8 cellular contexts compared by ENCODE assay signal in the genomic region with DNA sequence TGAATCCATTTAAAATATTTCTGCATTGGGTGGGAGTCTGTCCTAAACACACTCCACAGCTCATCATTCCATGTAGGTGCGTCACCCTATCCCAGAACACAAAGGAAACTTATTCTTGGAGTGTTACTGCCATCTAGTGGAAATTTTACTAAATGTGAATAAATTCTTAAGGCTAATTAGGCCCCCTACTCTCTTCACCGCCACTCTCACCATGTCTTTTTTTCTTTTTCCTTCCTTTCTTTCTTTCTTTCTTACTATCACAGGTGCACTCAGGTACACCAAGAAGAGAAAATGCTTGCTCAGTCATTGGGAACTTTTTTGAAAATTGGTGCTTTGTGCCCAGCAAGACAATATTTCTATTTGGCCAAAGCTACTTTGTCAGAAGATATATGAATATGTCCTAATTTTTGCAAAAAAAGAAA. TPM values are rescaled to one million over a fixed set of nuclear protein-coding genes. Genes with fewer than 3 reads are reported as not detected.
DNase-seq lines count a peak whose midpoint lies in the region; ATAC-seq, FAIRE-seq and TF ChIP-seq lines count a peak whose summit lies in the region.

No MANE protein-coding gene starts in this region.

- H4K20me1 ChIP-seq in Karpas-422 (ENCODE audit: insufficient read depth, low read depth, low read length) (no peaks in the 10 kb centered on the region), endothelial cell of umbilical vein (replicated peaks; ENCODE audit: control insufficient read depth, extremely low read depth, insufficient read depth, low read length) (no peaks in the 10 kb centered on the region)

- no peak overlapping the region for H3K4me3 Mint-ChIP-seq in activated naive CD4-positive, alpha-beta T cell treated with anti-CD3 and anti-CD28 coated beads for 36 hours
- H3K4me3 Mint-ChIP-seq in mesothelial cell of epicardium: no peak overlapping the region

- peak; percentile 28 to 42 for ATAC-seq in activated naive CD4-positive, alpha-beta T cell treated with anti-CD3 and anti-CD28 coated beads, Interleukin-2, amount 50 U/mL, for 72 hours

- H3K4me1 ChIP-seq in Karpas-422 (ENCODE audit: low read length) (no peaks in the 10 kb centered on the region), endothelial cell of umbilical vein (ENCODE audit: control insufficient read depth, extremely low read depth, insufficient read depth, low read length) (peaks cover 2% of the 10 kb centered on the region)

- intact Hi-C loops in activated naive CD4-positive, alpha-beta T cell treated with anti-CD3 and anti-CD28 coated beads for 36 hours (cut with micrococcal nuclease): loop anchor here (1.0 to 10.0 kb wide), 6 partner anchors 269 to 1791 kb away; a partner anchor contains a TSS
- intact Hi-C loops in endothelial cell of umbilical vein (cut with micrococcal nuclease) (loop anchor here (1.0 to 10.0 kb wide), 8 partner anchors 143 to 1283 kb away; a partner anchor contains a TSS), posterior cingulate gyrus (cut with DNase I) (loop anchor here (2.0 to 10.0 kb wide), 3 partner anchors 911 to 1781 kb away; no protein-coding TSS in a partner anchor)

- peak; percentile 88 for FAIRE-seq in RCC 7860 (lab: Jason Lieb, UNC)
- FAIRE-seq in endothelial cell of umbilical vein (lab: Jason Lieb, UNC): peak; percentile 82

- no TSS peak for BruUV-seq in endothelial cell of umbilical vein (replicated peaks; lab: Mats Ljungman, UMichigan)

- H3K27me3 ChIP-seq in Karpas-422 (ENCODE audit: low read length) (no peaks in the 10 kb centered on the region), endothelial cell of umbilical vein (ENCODE audit: control insufficient read depth in 2 of 2, insufficient read depth in 2 of 2, low read length in 2 of 2) (no peaks in the 10 kb centered on the region)

- peak overlapping the region in 1 of 2 donors; percentile 76 for H3K27ac Mint-ChIP-seq in activated naive CD4-positive, alpha-beta T cell treated with anti-CD3 and anti-CD28 coated beads, Interleukin-2, amount 50 U/mL, for 72 hours
- H3K27ac Mint-ChIP-seq in activated naive CD4-positive, alpha-beta T cell treated with anti-CD3 and anti-CD28 coated beads for 36 hours: no peak overlapping the region
- peak overlapping the region; percentile 21 for H3K27ac Mint-ChIP-seq in mesothelial cell of epicardium

- no peak for TF ChIP-seq POLR2A in endothelial cell of umbilical vein (IDR thresholded peaks at IDR 0.05; ENCODE audit: low read depth, low read length)

- H3K36me3 ChIP-seq in Karpas-422 (ENCODE audit: insufficient read depth, low read length) (no peaks in the 10 kb centered on the region), endothelial cell of umbilical vein (ENCODE audit: control insufficient read depth in 2 of 2, extremely low read depth in 1 of 2, insufficient read depth in 2 of 2, low read length in 2 of 2) (no peaks in the 10 kb centered on the region)

- no peaks in the 10 kb centered on the region for H3K79me2 ChIP-seq in Karpas-422 (ENCODE audit: low read length)
- H3K79me2 ChIP-seq in endothelial cell of umbilical vein (ENCODE audit: control insufficient read depth, insufficient read depth, low read length): no peaks in the 10 kb centered on the region

- POLR2A ChIA-PET in endothelial cell of umbilical vein (lab: Charles Lee): interaction anchor here (0.8 kb wide), 1 partner anchor 279 kb away, joined by 4 read pairs; no protein-coding TSS in a partner anchor

- H3K4me2 ChIP-seq in Karpas-422 (ENCODE audit: low read depth, low read length, poor library complexity, severe bottlenecking) (no peak overlapping the region), endothelial cell of umbilical vein (ENCODE audit: insufficient read depth, low read length) (no peak overlapping the region)

- no peak overlapping the region for H3K27ac ChIP-seq in Karpas-422 (ENCODE audit: low read length)
- no peak overlapping the region for H3K27ac ChIP-seq in endothelial cell of umbilical vein (ENCODE audit: insufficient read depth, low read depth, low read length)

- peaks cover 0 to 34% of the 10 kb centered on the region in 2 donors for H3K36me3 Mint-ChIP-seq in activated naive CD4-positive, alpha-beta T cell treated with anti-CD3 and anti-CD28 coated beads, Interleukin-2, amount 50 U/mL, for 72 hours
- peaks cover 1% of the 10 kb centered on the region for H3K36me3 Mint-ChIP-seq in activated naive CD4-positive, alpha-beta T cell treated with anti-CD3 and anti-CD28 coated beads for 36 hours (ENCODE audit: low read depth)
- H3K36me3 Mint-ChIP-seq in mesothelial cell of epicardium: no peaks in the 10 kb centered on the region

- TF ChIP-seq CTCF in endothelial cell of umbilical vein (IDR thresholded peaks at IDR 0.05; ENCODE audit: extremely low read depth in 1 of 2, insufficient read depth in 1 of 2, low read depth in 1 of 2, low read length in 2 of 2) (peak; percentile 16 to 25), mesothelial cell of epicardium (IDR thresholded peaks at IDR 0.05; ENCODE audit: unreplicated experiment) (peak; percentile 77)

- no peak for DNase-seq in activated naive CD4-positive, alpha-beta T cell treated with anti-CD3 and anti-CD28 coated beads, Interleukin-2, amount 50 U/mL, for 72 hours (ENCODE audit: low spot score in 2 of 2)
- DNase-seq in activated naive CD4-positive, alpha-beta T cell treated with anti-CD3 and anti-CD28 coated beads for 36 hours: no peak
- DNase-seq in Karpas-422 (peak; percentile 82), RCC 7860 (ENCODE audit: low spot score) (peak; percentile 73), endothelial cell of umbilical vein (ENCODE audit: low read depth, low spot score) (peak; percentile 73), mesothelial cell of epicardium (ENCODE audit: low spot score in 2 of 2, unreplicated experiment in 2 of 2) (no peak), posterior cingulate gyrus (no peak), OCI-M2 (lab: John Stamatoyannopoulos, UW; ENCODE audit: unreplicated experiment) (no peak)

- H3K27me3 Mint-ChIP-seq in activated naive CD4-positive, alpha-beta T cell treated with anti-CD3 and anti-CD28 coated beads for 36 hours (ENCODE audit: low read depth): no peaks in the 10 kb centered on the region
- no peaks in the 10 kb centered on the region for H3K27me3 Mint-ChIP-seq in mesothelial cell of epicardium (ENCODE audit: low read depth)

- H3K9me3 ChIP-seq in Karpas-422 (ENCODE audit: low read length) (no peaks in the 10 kb centered on the region), endothelial cell of umbilical vein (replicated peaks; ENCODE audit: control insufficient read depth, insufficient read depth, low read length) (no peaks in the 10 kb centered on the region)

- peaks cover 0 to 5% of the 10 kb centered on the region in 2 donors for H3K9me3 Mint-ChIP-seq in activated naive CD4-positive, alpha-beta T cell treated with anti-CD3 and anti-CD28 coated beads, Interleukin-2, amount 50 U/mL, for 72 hours
- no peaks in the 10 kb centered on the region for H3K9me3 Mint-ChIP-seq in activated naive CD4-positive, alpha-beta T cell treated with anti-CD3 and anti-CD28 coated beads for 36 hours
- no peaks in the 10 kb centered on the region for H3K9me3 Mint-ChIP-seq in mesothelial cell of epicardium

- H3K9ac ChIP-seq in Karpas-422 (ENCODE audit: low read length) (no peak overlapping the region), endothelial cell of umbilical vein (replicated peaks; ENCODE audit: extremely low read depth, insufficient read depth, low read length) (no peak overlapping the region)

- dilution Hi-C loops in endothelial cell of umbilical vein (cut with MboI; ENCODE audit: extremely low pct_ligation_motif_present, low sequenced_read_pairs): no loop called here

- H3K4me3 ChIP-seq in Karpas-422 (ENCODE audit: low read length): no peak overlapping the region
- H3K4me3 ChIP-seq in endothelial cell of umbilical vein (replicated peaks in 1 of 3; ENCODE audit: insufficient read depth in 1 of 3, low read depth in 1 of 3, low read length in 3 of 3): no peak overlapping the region

- H3K9me1 ChIP-seq in endothelial cell of umbilical vein (replicated peaks; ENCODE audit: control insufficient read depth, extremely low read depth, insufficient read depth, low read length): no peaks in the 10 kb centered on the region

- H2AFZ ChIP-seq in Karpas-422 (ENCODE audit: low read length): no peak overlapping the region
- H2AFZ ChIP-seq in endothelial cell of umbilical vein (ENCODE audit: low read depth, low read length): no peak overlapping the region

- peaks cover 13% of the 10 kb centered on the region for H3K4me1 Mint-ChIP-seq in activated naive CD4-positive, alpha-beta T cell treated with anti-CD3 and anti-CD28 coated beads for 36 hours (ENCODE audit: low read depth)
- peaks cover 24% of the 10 kb centered on the region for H3K4me1 Mint-ChIP-seq in mesothelial cell of epicardium

- CTCF ChIA-PET in activated naive CD4-positive, alpha-beta T cell treated with anti-CD3 and anti-CD28 coated beads for 36 hours (lab: Charles Lee): interaction anchor here (0.6 to 3.2 kb wide), 22 partner anchors 9 to 1287 kb away, joined by 3 to 22 read pairs (median 4); a partner anchor contains a TSS
- CTCF ChIA-PET in endothelial cell of umbilical vein (lab: Charles Lee): interaction anchor here (0.5 to 2.7 kb wide), 78 partner anchors 9 to 1809 kb away, joined by 3 to 79 read pairs (median 4); a partner anchor contains a TSS

- H3K9me2 ChIP-seq in Karpas-422 (replicated peaks; ENCODE audit: insufficient read depth, low read length): no peaks in the 10 kb centered on the region

RNA-seq across cellular contexts. Expression of a gene that starts 26.4 kb away (rescaled TPM):
- total RNA-seq in activated naive CD4-positive, alpha-beta T cell treated with anti-CD3 and anti-CD28 coated beads, Interleukin-2, amount 50 U/mL, for 72 hours: 10 to 100 TPM; 10.4 to 16.1 TPM
- total RNA-seq in activated naive CD4-positive, alpha-beta T cell treated with anti-CD3 and anti-CD28 coated beads for 36 hours: 1 to 10 TPM; 2.0 to 2.9 TPM
- total RNA-seq in Karpas-422 (2014; rRNA removed; shearing (Covaris generic); ENCODE audit: low replicate concordance): not detected in 2 replicates
- not detected in 2 replicates for total RNA-seq in endothelial cell of umbilical vein
- polyA plus RNA-seq in endothelial cell of umbilical vein: 0.08 TPM in 1 of 2 replicates, not detected in the other
- not detected in 2 replicates for polyA plus RNA-seq in endothelial cell of umbilical vein (2011; cell fraction: cytosol; rRNA removed)
- polyA plus RNA-seq in endothelial cell of umbilical vein (2011; cell fraction: nucleus; rRNA removed): 0.11 and 0.13 TPM in 2 replicates
- not detected in 2 replicates for polyA plus RNA-seq in endothelial cell of umbilical vein (2012)
- polyA minus RNA-seq in endothelial cell of umbilical vein: not detected in 2 replicates
- polyA minus RNA-seq in endothelial cell of umbilical vein (2011; cell fraction: cytosol; rRNA and poly(A)+ RNA removed): 12.3 TPM
- polyA minus RNA-seq in endothelial cell of umbilical vein (2011; cell fraction: nucleus; rRNA and poly(A)+ RNA removed): 0.48 and 0.58 TPM in 2 replicates
- total RNA-seq in mesothelial cell of epicardium: 1.4 to 2.1 TPM (median 1.8 TPM) in 3 replicates

RNA-seq across cellular contexts. Expression of a gene that starts 36.5 kb away (rescaled TPM):
- total RNA-seq in activated naive CD4-positive, alpha-beta T cell treated with anti-CD3 and anti-CD28 coated beads, Interleukin-2, amount 50 U/mL, for 72 hours: 10 to 100 TPM; 20.1 to 54.7 TPM
- 10 to 100 TPM; 25.2 TPM for total RNA-seq in activated naive CD4-positive, alpha-beta T cell treated with anti-CD3 and anti-CD28 coated beads for 36 hours
- total RNA-seq in Karpas-422 (2014; rRNA removed; shearing (Covaris generic); ENCODE audit: low replicate concordance): not detected in 2 replicates
- total RNA-seq in endothelial cell of umbilical vein: not detected in 2 replicates
- not detected in 2 replicates for polyA plus RNA-seq in endothelial cell of umbilical vein
- not detected in 2 replicates for polyA plus RNA-seq in endothelial cell of umbilical vein (2011; cell fraction: cytosol; rRNA removed)
- not detected in 2 replicates for polyA plus RNA-seq in endothelial cell of umbilical vein (2011; cell fraction: nucleus; rRNA removed)
- not detected in 2 replicates for polyA plus RNA-seq in endothelial cell of umbilical vein (2012)
- 0.23 and 0.34 TPM in 2 replicates for polyA minus RNA-seq in endothelial cell of umbilical vein
- 206 TPM for polyA minus RNA-seq in endothelial cell of umbilical vein (2011; cell fraction: cytosol; rRNA and poly(A)+ RNA removed)
- 0.77 and 0.82 TPM in 2 replicates for polyA minus RNA-seq in endothelial cell of umbilical vein (2011; cell fraction: nucleus; rRNA and poly(A)+ RNA removed)
- total RNA-seq in mesothelial cell of epicardium: 2.7 to 3.2 TPM (median 3.1 TPM) in 3 replicates

Comparison
In these comparisons a context has a peak if more than half of its experiments do, and no peak if none do; other contexts are left out.
1. DNase-seq: peak in Karpas-422 (single experiment), RCC 7860 (single experiment) and endothelial cell of umbilical vein (single experiment); none in activated naive CD4-positive, alpha-beta T cell treated with anti-CD3 and anti-CD28 coated beads, Interleukin-2, amount 50 U/mL, for 72 hours (0 of 2), activated naive CD4-positive, alpha-beta T cell treated with anti-CD3 and anti-CD28 coated beads for 36 hours (single experiment), mesothelial cell of epicardium (0 of 2), posterior cingulate gyrus (0 of 10) and OCI-M2 (single experiment).